ENCODE assay signal across 1 cellular context in the genomic region with DNA sequence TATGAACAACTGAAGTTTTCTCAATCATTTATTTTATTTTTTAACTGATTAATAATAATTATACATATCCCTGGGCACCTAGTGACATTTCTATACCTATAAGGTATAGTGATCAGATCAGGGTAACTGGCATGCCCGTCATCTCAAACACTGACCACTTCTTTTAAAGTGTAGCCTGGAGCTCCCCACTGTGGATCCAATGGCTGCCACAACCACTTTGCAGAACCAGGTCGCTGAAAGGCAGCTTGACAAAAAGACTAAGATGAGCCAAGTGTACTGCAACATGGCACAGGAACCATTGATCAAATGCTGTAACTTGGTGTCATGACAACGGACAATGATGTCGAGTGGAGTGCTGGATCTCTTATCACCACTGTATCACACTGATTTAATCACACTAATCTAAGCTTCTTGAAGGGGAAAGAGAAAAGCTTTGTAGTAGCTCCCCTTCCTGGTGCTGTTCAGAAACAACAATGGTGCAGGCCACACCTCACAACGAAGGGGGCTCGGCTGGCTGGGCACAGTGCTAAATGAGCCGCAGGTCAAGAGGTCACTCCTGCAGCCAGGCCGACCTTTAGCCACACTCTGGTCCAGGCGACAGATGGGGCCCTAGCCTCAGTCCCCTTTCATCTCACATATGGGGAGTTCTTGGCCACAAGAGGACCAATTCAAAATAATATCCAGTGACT.
TF ChIP-seq lines count a peak whose summit lies in the region.

No MANE protein-coding gene starts in this region.

TF ChIP-seq in HepG2, 621 proteins besides CTCF, POLR2A, EP300 and RAD21 (continued from another document and continues in another):
- no peak for TF ChIP-seq ZBTB46 (CRISPR knock-in tag; IDR thresholded peaks at IDR 0.05; ENCODE audit: borderline replicate concordance)
- peak; percentile 71; the same call in 1 of the 2 replicates for TF ChIP-seq NCOR1 (IDR thresholded peaks at IDR 0.05; ENCODE audit: borderline replicate concordance, low read length)
- no peak for TF ChIP-seq SOX13 (IDR thresholded peaks at IDR 0.05)
- TF ChIP-seq SOX13 (CRISPR knock-in tag; conservative IDR thresholded peaks at IDR 0.05 in 1 of 2, IDR thresholded peaks at IDR 0.05 in 1 of 2): peak in 1 of 2 experiments; percentile 84; a peak in 2 of 4 replicates
- TF ChIP-seq ZNF160 (CRISPR knock-in tag; IDR thresholded peaks at IDR 0.05): no peak
- TF ChIP-seq, protein P1, sequence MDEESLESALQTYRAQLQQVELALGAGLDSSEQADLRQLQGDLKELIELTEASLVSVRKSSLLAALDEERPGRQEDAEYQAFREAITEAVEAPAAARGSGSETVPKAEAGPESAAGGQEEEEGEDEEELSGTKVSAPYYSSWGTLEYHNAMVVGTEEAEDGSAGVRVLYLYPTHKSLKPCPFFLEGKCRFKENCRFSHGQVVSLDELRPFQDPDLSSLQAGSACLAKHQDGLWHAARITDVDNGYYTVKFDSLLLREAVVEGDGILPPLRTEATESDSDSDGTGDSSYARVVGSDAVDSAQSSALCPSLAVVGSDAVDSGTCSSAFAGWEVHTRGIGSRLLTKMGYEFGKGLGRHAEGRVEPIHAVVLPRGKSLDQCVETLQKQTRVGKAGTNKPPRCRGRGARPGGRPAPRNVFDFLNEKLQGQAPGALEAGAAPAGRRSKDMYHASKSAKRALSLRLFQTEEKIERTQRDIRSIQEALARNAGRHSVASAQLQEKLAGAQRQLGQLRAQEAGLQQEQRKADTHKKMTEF (CRISPR knock-in tag; IDR thresholded peaks at IDR 0.05): peak; percentile 38; the same call in 1 of the 2 replicates
- no peak for TF ChIP-seq ZSCAN29 (CRISPR knock-in tag; conservative IDR thresholded peaks at IDR 0.05)
- no peak for TF ChIP-seq POGK (CRISPR knock-in tag; conservative IDR thresholded peaks at IDR 0.05)
- TF ChIP-seq RXRA (CRISPR knock-in tag; IDR thresholded peaks at IDR 0.05): peak; percentile 91
- TF ChIP-seq SALL2 (CRISPR knock-in tag; IDR thresholded peaks at IDR 0.05): no peak
- peak; percentile 56 for TF ChIP-seq HOXA3 (CRISPR knock-in tag; IDR thresholded peaks at IDR 0.05)
- TF ChIP-seq CHD4 (IDR thresholded peaks at IDR 0.05; ENCODE audit: borderline replicate concordance, low read length): no peak
- TF ChIP-seq ZNF33B (CRISPR knock-in tag; IDR thresholded peaks at IDR 0.05): no peak
- peak; percentile 30; the same call in 1 of the 2 replicates for TF ChIP-seq FOXP4 (CRISPR knock-in tag; IDR thresholded peaks at IDR 0.05)
- no peak for TF ChIP-seq TAF1 (CRISPR knock-in tag; IDR thresholded peaks at IDR 0.05)
- peak; percentile 38; the same call in 1 of the 2 replicates for TF ChIP-seq IRF2 (CRISPR knock-in tag; IDR thresholded peaks at IDR 0.05)
- no peak for TF ChIP-seq HDAC1 (CRISPR knock-in tag; IDR thresholded peaks at IDR 0.05)
- TF ChIP-seq, protein P2, sequence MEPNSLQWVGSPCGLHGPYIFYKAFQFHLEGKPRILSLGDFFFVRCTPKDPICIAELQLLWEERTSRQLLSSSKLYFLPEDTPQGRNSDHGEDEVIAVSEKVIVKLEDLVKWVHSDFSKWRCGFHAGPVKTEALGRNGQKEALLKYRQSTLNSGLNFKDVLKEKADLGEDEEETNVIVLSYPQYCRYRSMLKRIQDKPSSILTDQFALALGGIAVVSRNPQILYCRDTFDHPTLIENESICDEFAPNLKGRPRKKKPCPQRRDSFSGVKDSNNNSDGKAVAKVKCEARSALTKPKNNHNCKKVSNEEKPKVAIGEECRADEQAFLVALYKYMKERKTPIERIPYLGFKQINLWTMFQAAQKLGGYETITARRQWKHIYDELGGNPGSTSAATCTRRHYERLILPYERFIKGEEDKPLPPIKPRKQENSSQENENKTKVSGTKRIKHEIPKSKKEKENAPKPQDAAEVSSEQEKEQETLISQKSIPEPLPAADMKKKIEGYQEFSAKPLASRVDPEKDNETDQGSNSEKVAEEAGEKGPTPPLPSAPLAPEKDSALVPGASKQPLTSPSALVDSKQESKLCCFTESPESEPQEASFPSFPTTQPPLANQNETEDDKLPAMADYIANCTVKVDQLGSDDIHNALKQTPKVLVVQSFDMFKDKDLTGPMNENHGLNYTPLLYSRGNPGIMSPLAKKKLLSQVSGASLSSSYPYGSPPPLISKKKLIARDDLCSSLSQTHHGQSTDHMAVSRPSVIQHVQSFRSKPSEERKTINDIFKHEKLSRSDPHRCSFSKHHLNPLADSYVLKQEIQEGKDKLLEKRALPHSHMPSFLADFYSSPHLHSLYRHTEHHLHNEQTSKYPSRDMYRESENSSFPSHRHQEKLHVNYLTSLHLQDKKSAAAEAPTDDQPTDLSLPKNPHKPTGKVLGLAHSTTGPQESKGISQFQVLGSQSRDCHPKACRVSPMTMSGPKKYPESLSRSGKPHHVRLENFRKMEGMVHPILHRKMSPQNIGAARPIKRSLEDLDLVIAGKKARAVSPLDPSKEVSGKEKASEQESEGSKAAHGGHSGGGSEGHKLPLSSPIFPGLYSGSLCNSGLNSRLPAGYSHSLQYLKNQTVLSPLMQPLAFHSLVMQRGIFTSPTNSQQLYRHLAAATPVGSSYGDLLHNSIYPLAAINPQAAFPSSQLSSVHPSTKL (CRISPR knock-in tag; IDR thresholded peaks at IDR 0.05): peak; percentile 68
- TF ChIP-seq, protein P3, sequence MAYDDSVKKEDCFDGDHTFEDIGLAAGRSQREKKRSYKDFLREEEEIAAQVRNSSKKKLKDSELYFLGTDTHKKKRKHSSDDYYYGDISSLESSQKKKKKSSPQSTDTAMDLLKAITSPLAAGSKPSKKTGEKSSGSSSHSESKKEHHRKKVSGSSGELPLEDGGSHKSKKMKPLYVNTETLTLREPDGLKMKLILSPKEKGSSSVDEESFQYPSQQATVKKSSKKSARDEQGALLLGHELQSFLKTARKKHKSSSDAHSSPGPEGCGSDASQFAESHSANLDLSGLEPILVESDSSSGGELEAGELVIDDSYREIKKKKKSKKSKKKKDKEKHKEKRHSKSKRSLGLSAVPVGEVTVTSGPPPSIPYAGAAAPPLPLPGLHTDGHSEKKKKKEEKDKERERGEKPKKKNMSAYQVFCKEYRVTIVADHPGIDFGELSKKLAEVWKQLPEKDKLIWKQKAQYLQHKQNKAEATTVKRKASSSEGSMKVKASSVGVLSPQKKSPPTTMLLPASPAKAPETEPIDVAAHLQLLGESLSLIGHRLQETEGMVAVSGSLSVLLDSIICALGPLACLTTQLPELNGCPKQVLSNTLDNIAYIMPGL (CRISPR knock-in tag; IDR thresholded peaks at IDR 0.05; ENCODE audit: borderline replicate concordance in 1 of 2, low read depth in 1 of 2): peak in 1 of 2 experiments; percentile 37; a peak in 1 of 4 replicates
- TF ChIP-seq NR2C2 (CRISPR knock-in tag; IDR thresholded peaks at IDR 0.05; ENCODE audit: borderline replicate concordance): peak; percentile 63
- TF ChIP-seq YEATS4 (CRISPR knock-in tag; IDR thresholded peaks at IDR 0.05; ENCODE audit: borderline replicate concordance): no peak
- TF ChIP-seq THYN1 (CRISPR knock-in tag; IDR thresholded peaks at IDR 0.05; ENCODE audit: borderline replicate concordance, low read depth): no peak
- 0 out of 2 replicates have a peak, but pooled peaks have one; percentile 15 for TF ChIP-seq ZMYM3 (CRISPR knock-in tag; IDR thresholded peaks at IDR 0.05)
- TF ChIP-seq ZNF180 (CRISPR knock-in tag; IDR thresholded peaks at IDR 0.05; ENCODE audit: borderline replicate concordance, low read depth): 0 out of 2 replicates have a peak, but pooled peaks have one; percentile 17
- peak; percentile 27; the same call in 1 of the 2 replicates for TF ChIP-seq ZSCAN21 (CRISPR knock-in tag; IDR thresholded peaks at IDR 0.05; ENCODE audit: borderline replicate concordance)
- peak; percentile 76 for TF ChIP-seq NR2F2 (IDR thresholded peaks at IDR 0.05; ENCODE audit: borderline replicate concordance, low read depth)
- TF ChIP-seq, protein P4, sequence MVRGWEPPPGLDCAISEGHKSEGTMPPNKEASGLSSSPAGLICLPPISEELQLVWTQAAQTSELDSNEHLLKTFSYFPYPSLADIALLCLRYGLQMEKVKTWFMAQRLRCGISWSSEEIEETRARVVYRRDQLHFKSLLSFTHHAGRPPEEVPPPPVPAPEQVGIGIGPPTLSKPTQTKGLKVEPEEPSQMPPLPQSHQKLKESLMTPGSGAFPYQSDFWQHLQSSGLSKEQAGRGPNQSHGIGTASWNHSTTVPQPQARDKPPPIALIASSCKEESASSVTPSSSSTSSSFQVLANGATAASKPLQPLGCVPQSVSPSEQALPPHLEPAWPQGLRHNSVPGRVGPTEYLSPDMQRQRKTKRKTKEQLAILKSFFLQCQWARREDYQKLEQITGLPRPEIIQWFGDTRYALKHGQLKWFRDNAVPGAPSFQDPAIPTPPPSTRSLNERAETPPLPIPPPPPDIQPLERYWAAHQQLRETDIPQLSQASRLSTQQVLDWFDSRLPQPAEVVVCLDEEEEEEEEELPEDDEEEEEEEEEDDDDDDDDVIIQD (CRISPR knock-in tag; IDR thresholded peaks at IDR 0.05; ENCODE audit: low read depth): no peak
- no peak for TF ChIP-seq SP140L (CRISPR knock-in tag; IDR thresholded peaks at IDR 0.05; ENCODE audit: borderline replicate concordance)
- TF ChIP-seq ZNF17 (CRISPR knock-in tag; IDR thresholded peaks at IDR 0.05): no peak
- 0 out of 2 replicates have a peak, but pooled peaks have one; percentile 44 for TF ChIP-seq ZBTB7B (CRISPR knock-in tag; IDR thresholded peaks at IDR 0.05)
- no peak for TF ChIP-seq FOXJ3 (CRISPR knock-in tag; IDR thresholded peaks at IDR 0.05; ENCODE audit: borderline replicate concordance)
- TF ChIP-seq ASH2L (IDR thresholded peaks at IDR 0.05; ENCODE audit: insufficient read length, low read depth, low read length): peak; percentile 62
- no peak for TF ChIP-seq ARNTL (CRISPR knock-in tag; IDR thresholded peaks at IDR 0.05)
- TF ChIP-seq ZNF264 (CRISPR knock-in tag; IDR thresholded peaks at IDR 0.05): no peak
- TF ChIP-seq SUZ12 (IDR thresholded peaks at IDR 0.05; ENCODE audit: low read depth, low read length): no peak
- no peak for TF ChIP-seq DR1 (CRISPR knock-in tag; IDR thresholded peaks at IDR 0.05)
- TF ChIP-seq LRRFIP1 (CRISPR knock-in tag; conservative IDR thresholded peaks at IDR 0.05): no peak
- TF ChIP-seq RXRB (CRISPR knock-in tag; IDR thresholded peaks at IDR 0.05; ENCODE audit: borderline replicate concordance): peak; percentile 67; the same call in 1 of the 2 replicates
- no peak for TF ChIP-seq SSRP1 (CRISPR knock-in tag; IDR thresholded peaks at IDR 0.05)
- peak; percentile 42; the same call in 1 of the 2 replicates for TF ChIP-seq PHF21A (CRISPR knock-in tag; IDR thresholded peaks at IDR 0.05)
- no peak for TF ChIP-seq GTF2F1 (IDR thresholded peaks at IDR 0.05; ENCODE audit: low read length)
- TF ChIP-seq TBX2 (CRISPR knock-in tag; IDR thresholded peaks at IDR 0.05; ENCODE audit: borderline replicate concordance): peak; percentile 59; the same call in 1 of the 2 replicates
- TF ChIP-seq, protein P5, sequence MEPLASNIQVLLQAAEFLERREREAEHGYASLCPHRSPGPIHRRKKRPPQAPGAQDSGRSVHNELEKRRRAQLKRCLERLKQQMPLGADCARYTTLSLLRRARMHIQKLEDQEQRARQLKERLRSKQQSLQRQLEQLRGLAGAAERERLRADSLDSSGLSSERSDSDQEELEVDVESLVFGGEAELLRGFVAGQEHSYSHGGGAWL (CRISPR knock-in tag; IDR thresholded peaks at IDR 0.05): no peak
- peak; percentile 89 for TF ChIP-seq PPARG (CRISPR knock-in tag; conservative IDR thresholded peaks at IDR 0.05)
